ENCODE assay signal across 14 cellular contexts in genomic region chr11:446886-447285, GRCh38. TPM values are rescaled to one million over a fixed set of nuclear protein-coding genes. Genes with fewer than 3 reads are reported as not detected.
DNase-seq lines count a peak whose midpoint lies in the region; ATAC-seq, FAIRE-seq and TF ChIP-seq lines count a peak whose summit lies in the region.
"Had no signal": no experiment of that assay in that cellular context is flagged by ENCODE, and none has a peak within 500 bp of the region (broad histone marks: within the 10 kb centered on the region; RNA-seq: fewer than 3 reads in every experiment).

No MANE protein-coding gene starts in this region.

- H3K9me3 ChIP-seq in SJCRH30 (replicated peaks) (no peaks in the 10 kb centered on the region), kidney (ENCODE audit: control insufficient read depth in 1 of 2, low read length in 2 of 2) (no peaks in the 10 kb centered on the region)
- H3K9me3 ChIP-seq: BLaER1, gastrocnemius medialis, left ventricle myocardium inferior had no signal

- ATAC-seq in HG03378 (IDR thresholded peaks at IDR 0.05; ENCODE audit: unreplicated experiment): no peak
- ATAC-seq: gastrocnemius medialis, T-helper 17 cell had no signal

- H3K9ac ChIP-seq in kidney (ENCODE audit: low read length in 2 of 2): no peak overlapping the region
- H3K9ac ChIP-seq: BLaER1 had no signal

- TF ChIP-seq CTCF in 22Rv1 (IDR thresholded peaks at IDR 0.05) (no peak), kidney (IDR thresholded peaks at IDR 0.05; ENCODE audit: borderline replicate concordance, extremely low read depth, insufficient read depth) (no peak)

- no peak overlapping the region for H3K4me3 ChIP-seq in SJCRH30
- H3K4me3 ChIP-seq in kidney (ENCODE audit: low read length in 2 of 2): peak overlapping the region in 1 of 2 donors; percentile 3

- intact Hi-C loops in kidney (cut with DNase I): no loop called here

- DNase-seq in HT-29 (ENCODE audit: low spot score) (peak; percentile 31), SJCRH30 (peak; percentile 68 to 82), kidney (peak; percentile 82), NCI-H446 (lab: John Stamatoyannopoulos, UW) (no peak), globus pallidus (ENCODE audit: low spot score) (no peak), NCI-H1105 (lab: John Stamatoyannopoulos, UW) (no peak)
- DNase-seq: gastrocnemius medialis, left ventricle myocardium inferior, MM.1S, occipital lobe, T-helper 17 cell had no signal

- H3K36me3 ChIP-seq in SJCRH30 (no peaks in the 10 kb centered on the region), kidney (ENCODE audit: control insufficient read depth in 1 of 2, insufficient read depth in 2 of 2, low read length in 2 of 2) (no peaks in the 10 kb centered on the region)
- H3K36me3 ChIP-seq: gastrocnemius medialis, left ventricle myocardium inferior had no signal

- no peaks in the 10 kb centered on the region for H3K27me3 ChIP-seq in SJCRH30
- H3K27me3 ChIP-seq: BLaER1 had no signal

- FAIRE-seq in kidney (lab: Jason Lieb, UNC): no peak

- H3K27ac ChIP-seq in 22Rv1 (peak overlapping the region; percentile 93), SJCRH30 (no peak overlapping the region), kidney (ENCODE audit: low read depth in 2 of 2, low read length in 2 of 2) (peak overlapping the region in 1 of 2 donors; percentile 76)

- H3K4me1 ChIP-seq in SJCRH30 (peaks cover 26% of the 10 kb centered on the region), kidney (ENCODE audit: control insufficient read depth in 1 of 2, insufficient read depth in 1 of 2, low read depth in 1 of 2, low read length in 2 of 2) (peaks cover 0 to 23% of the 10 kb centered on the region in 2 donors)

RNA-seq across cellular contexts. Expression of gene PTDSS2, which starts 3.2 kb away (rescaled TPM):
- 56.6 and 63.4 TPM in 2 replicates for total RNA-seq in HT-29 (2014; rRNA removed; shearing (Covaris generic))
- total RNA-seq in SJCRH30 (2014; rRNA removed; shearing (Covaris generic)): 30.9 and 34.4 TPM in 2 replicates
- 28.5 TPM for total RNA-seq in kidney
- polyA plus RNA-seq in kidney (ENCODE audit: insufficient read depth, low read depth, low replicate concordance): 37.7 TPM

RNA-seq across cellular contexts. Expression of gene ANO9, which starts 5.1 kb away (rescaled TPM):
- 63.7 and 94.0 TPM in 2 replicates for total RNA-seq in HT-29 (2014; rRNA removed; shearing (Covaris generic))
- 0.61 and 0.73 TPM in 2 replicates for total RNA-seq in SJCRH30 (2014; rRNA removed; shearing (Covaris generic))
- total RNA-seq in kidney: 21.8 TPM
- 11.3 TPM for polyA plus RNA-seq in kidney (ENCODE audit: insufficient read depth, low read depth, low replicate concordance)
- total RNA-seq: occipital lobe had no signal

RNA-seq across cellular contexts. Expression of gene SIGIRR, which starts 32.1 kb away (rescaled TPM):
- 295 and 312 TPM in 2 replicates for total RNA-seq in HT-29 (2014; rRNA removed; shearing (Covaris generic))
- not detected in 2 replicates for total RNA-seq in SJCRH30 (2014; rRNA removed; shearing (Covaris generic))
- 89.1 TPM for total RNA-seq in kidney
- 181 TPM for polyA plus RNA-seq in kidney (ENCODE audit: insufficient read depth, low read depth, low replicate concordance)

RNA-seq across cellular contexts. Expression of gene PKP3, which starts 52.9 kb away (rescaled TPM):
- 284 and 306 TPM in 2 replicates for total RNA-seq in HT-29 (2014; rRNA removed; shearing (Covaris generic))
- 0.18 TPM in 1 of 2 replicates, not detected in the other for total RNA-seq in SJCRH30 (2014; rRNA removed; shearing (Covaris generic))
- 3.6 TPM for total RNA-seq in kidney
- 1.9 TPM for polyA plus RNA-seq in kidney (ENCODE audit: insufficient read depth, low read depth, low replicate concordance)
- total RNA-seq: T-helper 17 cell had no signal

Comparison
In these comparisons a context has a peak if more than half of its experiments do, and no peak if none do; other contexts are left out.
1. DNase-seq: peak in HT-29 (single experiment), SJCRH30 (2 of 2) and kidney (single experiment); none in NCI-H446 (0 of 2), globus pallidus (single experiment) and NCI-H1105 (single experiment).
2. RNA of gene ANO9, which starts 5.1 kb away (total RNA-seq): 63.7 to 94.0 TPM in HT-29 and 21.8 TPM in kidney (single experiment); 0.61 to 0.73 TPM in SJCRH30; every median in the first group is over 10 times any median in the second.
3. RNA of gene SIGIRR, which starts 32.1 kb away (total RNA-seq): 295 to 312 TPM in HT-29 and 89.1 TPM in kidney (single experiment); not detected in SJCRH30; every median in the first group is over 10 times any median in the second.